ENCODE assay signal across 8 cellular contexts in genomic region chr2:20443276-20443920, GRCh38. TPM values are rescaled to one million over a fixed set of nuclear protein-coding genes. Genes with fewer than 3 reads are reported as not detected.
A peak's percentile ranks its signal among the peaks of the same experiment; 100 is the strongest.
DNase-seq lines count a peak whose midpoint lies in the region; ATAC-seq, FAIRE-seq and TF ChIP-seq lines count a peak whose summit lies in the region.

No MANE protein-coding gene starts in this region.

- H3K4me1 ChIP-seq in mucosa of rectum (ENCODE audit: control insufficient read depth in 2 of 2, insufficient read depth in 2 of 2, low read length in 2 of 2), result peaks cover 16 to 22% of the 10 kb centered on the region in 2 donors

- peaks cover 12% of the 10 kb centered on the region for H3K4me1 Mint-ChIP-seq in WTC11

- no peaks in the 10 kb centered on the region for H3K36me3 Mint-ChIP-seq in WTC11

- peaks cover 2 to 5% of the 10 kb centered on the region in 2 donors for H3K36me3 ChIP-seq in mucosa of rectum (ENCODE audit: control insufficient read depth in 2 of 2, insufficient read depth in 2 of 2, low read length in 2 of 2)

- H3K4me3 Mint-ChIP-seq in WTC11, result no peak overlapping the region

- ATAC-seq in HG03045 (IDR thresholded peaks at IDR 0.05; ENCODE audit: unreplicated experiment) (no peak), WTC11 (no peak), HG02610 (IDR thresholded peaks at IDR 0.05; ENCODE audit: unreplicated experiment) (no peak)

- no peaks in the 10 kb centered on the region for H3K27me3 ChIP-seq in mucosa of rectum (ENCODE audit: control insufficient read depth in 2 of 2, insufficient read depth in 2 of 2, low read length in 2 of 2)

- POLR2A ChIA-PET in WTC11 (lab: Charles Lee), result no interaction called here

- no peaks in the 10 kb centered on the region for H3K9me3 Mint-ChIP-seq in WTC11

- H3K9me3 ChIP-seq in mucosa of rectum (ENCODE audit: control insufficient read depth in 2 of 2, low read length in 2 of 2), result no peaks in the 10 kb centered on the region

- peaks cover 25% of the 10 kb centered on the region for H3K27me3 Mint-ChIP-seq in WTC11 (ENCODE audit: low read depth)

- no peak for TF ChIP-seq CTCF in WTC11 (IDR thresholded peaks at IDR 0.05)

- peak; percentile 98 for FAIRE-seq in A204.1 (lab: Jason Lieb, UNC)

- H3K9ac ChIP-seq in mucosa of rectum (ENCODE audit: low read depth in 1 of 2, low read length in 2 of 2), result peak overlapping the region; percentile 26 to 51

- H3K27ac ChIP-seq in cingulate gyrus (ENCODE audit: low read depth, low read length), result peak overlapping the region; percentile 39
- H3K27ac ChIP-seq in mucosa of rectum (ENCODE audit: low read depth in 2 of 2, low read length in 2 of 2), result peak overlapping the region; percentile 63 to 85

- H3K4me3 ChIP-seq in mucosa of rectum (ENCODE audit: low read length in 2 of 2), result no peak overlapping the region

- DNase-seq in GM03348 (ENCODE audit: low spot score) (peak; percentile 40), NCI-H460 (ENCODE audit: extremely low read depth, low read depth) (peak; percentile 59), WTC11 (ENCODE audit: low spot score) (no peak)

- CTCF ChIA-PET in WTC11 (lab: Charles Lee), result interaction anchor here (1.2 to 4.8 kb wide), 4 partner anchors 11 to 208 kb away, joined by 3 to 118 read pairs (median 10); partner anchors contain the start of gene HS1BP3

- no peak overlapping the region for H3K27ac Mint-ChIP-seq in WTC11

TF ChIP-seq in WTC11, 78 proteins besides CTCF, POLR2A, EP300 and RAD21:
- TF ChIP-seq ZNF232 (CRISPR knock-in tag; IDR thresholded peaks at IDR 0.05), result no peak
- TF ChIP-seq ZNF281 (CRISPR knock-in tag; IDR thresholded peaks at IDR 0.05), result no peak
- TF ChIP-seq NFE2L1 (CRISPR knock-in tag; IDR thresholded peaks at IDR 0.05), result no peak
- TF ChIP-seq JUN (CRISPR knock-in tag; IDR thresholded peaks at IDR 0.05), result no peak
- TF ChIP-seq STAT6 (CRISPR knock-in tag; conservative IDR thresholded peaks at IDR 0.05; ENCODE audit: low read depth), result no peak
- no peak for TF ChIP-seq TP53 (CRISPR knock-in tag; IDR thresholded peaks at IDR 0.05)
- TF ChIP-seq CREB1 (CRISPR knock-in tag; IDR thresholded peaks at IDR 0.05), result no peak
- TF ChIP-seq ZNF532 (CRISPR knock-in tag; IDR thresholded peaks at IDR 0.05; ENCODE audit: borderline replicate concordance), result no peak
- no peak for TF ChIP-seq ZNF317 (CRISPR knock-in tag; IDR thresholded peaks at IDR 0.05; ENCODE audit: borderline replicate concordance, low read depth)
- TF ChIP-seq ZBTB21 (CRISPR knock-in tag; IDR thresholded peaks at IDR 0.05; ENCODE audit: borderline replicate concordance), result no peak
- no peak for TF ChIP-seq SP1 (CRISPR knock-in tag; conservative IDR thresholded peaks at IDR 0.05)
- TF ChIP-seq RELA (CRISPR knock-in tag; IDR thresholded peaks at IDR 0.05; ENCODE audit: borderline replicate concordance), result no peak
- no peak for TF ChIP-seq CREM (CRISPR knock-in tag; IDR thresholded peaks at IDR 0.05)
- TF ChIP-seq FOXK1 (CRISPR knock-in tag; IDR thresholded peaks at IDR 0.05), result no peak
- no peak for TF ChIP-seq NFYB (CRISPR knock-in tag; conservative IDR thresholded peaks at IDR 0.05; ENCODE audit: low read depth)
- no peak for TF ChIP-seq NFATC4 (CRISPR knock-in tag; IDR thresholded peaks at IDR 0.05)
- TF ChIP-seq E2F4 (CRISPR knock-in tag; IDR thresholded peaks at IDR 0.05; ENCODE audit: borderline replicate concordance, low read depth), result no peak
- TF ChIP-seq ZNF138 (CRISPR knock-in tag; conservative IDR thresholded peaks at IDR 0.05), result no peak

RNA-seq across cellular contexts. Expression of gene RHOB, which starts 3.5 kb away (rescaled TPM):
- total RNA-seq in NCI-H460 (2014; rRNA removed; shearing (Covaris generic)), result 645 and 764 TPM in 2 replicates
- polyA plus RNA-seq in NCI-H460 (2014; cell fraction: nucleus; rRNA removed), result 377 and 453 TPM in 2 replicates
- total RNA-seq in WTC11 (2021), result 20.4 to 23.2 TPM (median 22.7 TPM) in 3 replicates

Comparison
In these comparisons a context has a peak if more than half of its experiments do, and no peak if none do; other contexts are left out.
1. RNA of gene RHOB, which starts 3.5 kb away (total RNA-seq): 645 to 764 TPM in NCI-H460; 20.4 to 23.2 TPM in WTC11; every median in the first group is over 10 times any median in the second.